Comparison of ENCODE assay signal across 1 cellular context in genomic region chr3:106729481-106729880, GRCh38.
TF ChIP-seq lines count a peak whose summit lies in the region.

No MANE protein-coding gene starts in this region.

TF ChIP-seq in WTC11, 78 proteins besides CTCF, POLR2A, EP300 and RAD21 (continued from another document):
- TF ChIP-seq AR (CRISPR knock-in tag; IDR thresholded peaks at IDR 0.05) (no peak), CBFB (CRISPR knock-in tag; IDR thresholded peaks at IDR 0.05; ENCODE audit: low read depth) (no peak), EMX1 (CRISPR knock-in tag; IDR thresholded peaks at IDR 0.05) (no peak), ATF1 (CRISPR knock-in tag; IDR thresholded peaks at IDR 0.05) (no peak), ATF2 (CRISPR knock-in tag; IDR thresholded peaks at IDR 0.05; ENCODE audit: borderline replicate concordance, low read depth) (no peak), ZBTB43 (CRISPR knock-in tag; IDR thresholded peaks at IDR 0.05) (no peak), ARID4B (CRISPR knock-in tag; IDR thresholded peaks at IDR 0.05; ENCODE audit: borderline replicate concordance) (no peak), ATF3 (CRISPR knock-in tag; conservative IDR thresholded peaks at IDR 0.05) (no peak), IRF2 (CRISPR knock-in tag; IDR thresholded peaks at IDR 0.05; ENCODE audit: borderline replicate concordance, low read depth) (no peak), MLX (CRISPR knock-in tag; IDR thresholded peaks at IDR 0.05) (no peak)
